ENCODE assay signal across 7 cellular contexts in the genomic region with DNA sequence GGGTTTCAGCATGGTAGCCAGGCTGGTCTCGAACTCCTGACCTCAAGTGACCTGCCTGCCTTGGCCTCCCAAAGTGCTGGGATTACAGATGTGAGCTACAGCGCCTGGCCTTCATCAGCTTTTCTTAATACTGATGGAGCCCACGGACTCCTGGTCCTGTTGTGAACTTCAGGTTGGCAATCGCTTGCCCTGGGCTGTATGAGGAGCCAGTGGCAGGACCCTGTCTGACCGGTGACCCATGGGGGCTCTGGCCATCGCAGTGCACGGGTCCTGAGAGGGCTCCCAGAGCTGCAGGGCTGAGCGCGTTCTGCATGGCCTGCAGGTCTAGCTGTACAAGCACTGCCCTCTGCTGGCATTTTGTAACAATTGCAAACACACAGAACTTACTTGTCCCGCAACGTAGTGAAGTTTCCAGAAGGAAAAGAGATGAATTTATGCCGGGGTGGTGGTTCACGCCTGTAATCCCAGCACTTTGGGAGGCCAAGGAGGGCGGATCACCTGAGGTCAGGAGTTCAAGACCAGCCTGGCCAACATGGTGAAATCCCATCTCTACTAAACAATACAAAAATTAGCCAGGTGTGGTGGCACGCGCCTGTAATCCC.
A peak's percentile ranks its signal among the peaks of the same experiment; 100 is the strongest.
DNase-seq lines count a peak whose midpoint lies in the region; ATAC-seq and TF ChIP-seq lines count a peak whose summit lies in the region.
"Not testable (repeated sequence)": the region's sequence is repeated elsewhere in the genome, so short reads cannot be mapped to it uniquely, and the experiment has no call there.

No MANE protein-coding gene starts in this region.

- not testable (repeated sequence) for H3K4me1 Mint-ChIP-seq in activated naive CD8-positive, alpha-beta T cell treated with anti-CD3 and anti-CD28 coated beads, Interleukin-2, amount 50 U/mL, for 24 hours

- not testable (repeated sequence) for H3K4me3 Mint-ChIP-seq in activated naive CD8-positive, alpha-beta T cell treated with anti-CD3 and anti-CD28 coated beads, Interleukin-2, amount 50 U/mL, for 24 hours

- ATAC-seq in HG02678 (IDR thresholded peaks at IDR 0.05; ENCODE audit: unreplicated experiment): peak; percentile 80
- ATAC-seq in activated naive CD8-positive, alpha-beta T cell treated with anti-CD3 and anti-CD28 coated beads, Interleukin-2, amount 50 U/mL, for 24 hours: peak; percentile 55

- not testable (repeated sequence) for H3K9me3 Mint-ChIP-seq in activated naive CD8-positive, alpha-beta T cell treated with anti-CD3 and anti-CD28 coated beads, Interleukin-2, amount 50 U/mL, for 24 hours

- peak; percentile 71 for TF ChIP-seq CTCF in GM12875 (IDR thresholded peaks at IDR 0.05; ENCODE audit: borderline replicate concordance, insufficient read depth, low read depth, low read length)

- H3K27me3 Mint-ChIP-seq in activated naive CD8-positive, alpha-beta T cell treated with anti-CD3 and anti-CD28 coated beads, Interleukin-2, amount 50 U/mL, for 24 hours: not testable (repeated sequence)

- H3K27ac Mint-ChIP-seq in activated naive CD8-positive, alpha-beta T cell treated with anti-CD3 and anti-CD28 coated beads, Interleukin-2, amount 50 U/mL, for 24 hours: not testable (repeated sequence)

- not testable (repeated sequence) for H3K36me3 Mint-ChIP-seq in activated naive CD8-positive, alpha-beta T cell treated with anti-CD3 and anti-CD28 coated beads, Interleukin-2, amount 50 U/mL, for 24 hours (ENCODE audit: low read depth)

- DNase-seq in NCI-H128 (lab: John Stamatoyannopoulos, UW; ENCODE audit: unreplicated experiment): peak; percentile 25
- peak; percentile 66 for DNase-seq in SKM-1 treated with dmso at 0.1 percent for 144 hours (lab: John Stamatoyannopoulos, UW; ENCODE audit: unreplicated experiment)
- peak; percentile 57 for DNase-seq in activated naive CD8-positive, alpha-beta T cell treated with anti-CD3 and anti-CD28 coated beads, Interleukin-2, amount 50 U/mL, for 24 hours
- DNase-seq in glomerular visceral epithelial cell (ENCODE audit: extremely low spot score): peak; percentile 68
- peak; percentile 41 for DNase-seq in non-pigmented ciliary epithelial cell (ENCODE audit: low read depth)

- H3K4me3 ChIP-seq in GM12875 (ENCODE audit: low read depth, low read length): not testable (repeated sequence)
